ENCODE assay signal across 10 cellular contexts in the genomic region with DNA sequence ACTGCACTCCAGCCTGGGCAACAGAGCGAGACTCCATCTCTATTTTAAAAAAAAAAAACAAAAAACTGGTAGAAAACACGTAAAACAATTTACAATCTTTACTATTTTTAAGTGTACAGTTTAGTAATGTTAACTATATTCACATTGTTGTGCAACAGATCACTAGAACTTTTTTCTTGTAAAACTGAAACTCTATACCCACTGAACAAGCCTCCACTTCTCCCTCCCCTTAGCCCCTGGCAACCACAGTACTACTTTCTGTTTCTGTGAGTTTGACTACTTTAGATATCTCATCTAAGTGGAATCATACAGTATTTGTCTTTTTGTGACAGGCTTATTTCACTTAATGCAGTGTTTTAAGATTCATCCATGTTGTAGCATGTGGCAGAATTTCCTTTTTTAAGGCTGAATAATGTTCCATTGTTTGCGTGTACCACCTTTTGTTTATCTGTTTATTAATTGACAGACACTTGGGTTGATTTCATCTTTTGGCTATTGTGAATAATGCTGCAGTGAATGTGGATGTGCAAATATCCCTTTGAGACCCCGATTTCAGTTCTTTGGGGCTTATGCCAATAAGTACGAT. TPM values are rescaled to one million over a fixed set of nuclear protein-coding genes. Genes with fewer than 3 reads are reported as not detected.
DNase-seq lines count a peak whose midpoint lies in the region; ATAC-seq and TF ChIP-seq lines count a peak whose summit lies in the region.
"Had no signal": no experiment of that assay in that cellular context is flagged by ENCODE, and none has a peak within 500 bp of the region (broad histone marks: within the 10 kb centered on the region; RNA-seq: fewer than 3 reads in every experiment).

No MANE protein-coding gene starts in this region.

- DNase-seq in dedifferentiated amniotic fluid mesenchymal stem cell (ENCODE audit: extremely low spot score): peak; percentile 72
- DNase-seq in thyroid gland: no peak
- no peak for DNase-seq in left cardiac atrium
- DNase-seq in colonic mucosa: no peak
- DNase-seq in prostate gland (ENCODE audit: low spot score): no peak
- DNase-seq: activated gamma-delta T cell treated with Interleukin-2 at 50 U/mL for 16 hours, EL had no signal

- H3K27me3 ChIP-seq in thyroid gland: no peaks in the 10 kb centered on the region
- no peaks in the 10 kb centered on the region for H3K27me3 ChIP-seq in colonic mucosa
- no peaks in the 10 kb centered on the region for H3K27me3 ChIP-seq in prostate gland (replicated peaks; ENCODE audit: insufficient read depth)

- no peaks in the 10 kb centered on the region for H3K9me3 ChIP-seq in thyroid gland
- no peaks in the 10 kb centered on the region for H3K9me3 ChIP-seq in colonic mucosa
- no peaks in the 10 kb centered on the region for H3K9me3 ChIP-seq in prostate gland

- ATAC-seq in GM18508 (IDR thresholded peaks at IDR 0.05; ENCODE audit: insufficient read depth, unreplicated experiment): peak; percentile 78
- ATAC-seq in GM21423 (IDR thresholded peaks at IDR 0.05; ENCODE audit: unreplicated experiment): peak; percentile 78
- peak; percentile 83 for ATAC-seq in HG03439 (IDR thresholded peaks at IDR 0.05; ENCODE audit: unreplicated experiment)
- no peak for ATAC-seq in left cardiac atrium

- intact Hi-C loops in thyroid gland (cut with DNase I): no loop called here
- intact Hi-C loops in left cardiac atrium (cut with DNase I): no loop called here
- intact Hi-C loops in colonic mucosa (cut with DNase I): no loop called here
- intact Hi-C loops in prostate gland (cut with DNase I): no loop called here

- TF ChIP-seq CTCF in thyroid gland (IDR thresholded peaks at IDR 0.05) (no peak), colonic mucosa (IDR thresholded peaks at IDR 0.05) (no peak), prostate gland (IDR thresholded peaks at IDR 0.05) (no peak)

- no peak overlapping the region for H3K9ac ChIP-seq in colonic mucosa (ENCODE audit: low read depth in 2 of 2, low read length in 2 of 2)

- no peak overlapping the region for H3K27ac ChIP-seq in thyroid gland
- no peak overlapping the region for H3K27ac ChIP-seq in colonic mucosa
- H3K27ac ChIP-seq in prostate gland: no peak overlapping the region

- 90 to 95% methylated on average over 5 of the region's 5 CpGs for WGBS in thyroid gland, 2 donors
- 82% methylated on average over 5 of the region's 5 CpGs for WGBS in prostate gland

- no peaks in the 10 kb centered on the region for H3K36me3 ChIP-seq in thyroid gland
- H3K36me3 ChIP-seq in colonic mucosa: no peaks in the 10 kb centered on the region
- no peaks in the 10 kb centered on the region for H3K36me3 ChIP-seq in prostate gland

- H3K4me3 ChIP-seq in thyroid gland (replicated peaks in 1 of 3) (no peak overlapping the region), colonic mucosa (no peak overlapping the region), prostate gland (no peak overlapping the region)

- H3K4me1 ChIP-seq in thyroid gland (no peaks in the 10 kb centered on the region), colonic mucosa (no peaks in the 10 kb centered on the region), prostate gland (replicated peaks) (no peaks in the 10 kb centered on the region)

- TF ChIP-seq POLR2A in thyroid gland (IDR thresholded peaks at IDR 0.05) (no peak), prostate gland (IDR thresholded peaks at IDR 0.05) (no peak)

RNA-seq across cellular contexts. Expression of a gene that starts 10.9 kb away (rescaled TPM):
- total RNA-seq in thyroid gland (10 to 100 TPM; 10.6 to 19.3 (median 12.9) TPM), left cardiac atrium (10 to 100 TPM; 10.4 to 10.8 TPM), colonic mucosa (10 to 100 TPM; 28.0 to 46.5 TPM), prostate gland (10 to 100 TPM; 27.4 to 41.3 TPM)

RNA-seq across cellular contexts. Expression of a gene that starts 23.0 kb away (rescaled TPM):
- 10 to 100 TPM; 32.4 to 98.5 (median 73.3) TPM for total RNA-seq in thyroid gland
- total RNA-seq in left cardiac atrium: 10 to 100 TPM; 25.1 to 26.2 TPM
- 10 to 100 TPM; 35.3 to 39.7 TPM for total RNA-seq in colonic mucosa
- 100 to 1,000 TPM in 1 of 2 donors, 10 to 100 TPM in 1; 94.6 to 104 TPM for total RNA-seq in prostate gland

RNA-seq across cellular contexts. Expression of a gene that starts 32.2 kb away (rescaled TPM):
- total RNA-seq in thyroid gland: 10 to 100 TPM; 27.5 to 58.3 (median 42.5) TPM
- 10 to 100 TPM; 18.2 to 44.9 TPM for total RNA-seq in left cardiac atrium
- total RNA-seq in colonic mucosa: 10 to 100 TPM; 28.3 to 43.1 TPM
- 10 to 100 TPM; 31.8 to 34.2 TPM for total RNA-seq in prostate gland

RNA-seq across cellular contexts. Expression of a gene that starts 39.4 kb away (rescaled TPM):
- total RNA-seq in thyroid gland (10 to 100 TPM; 43.6 to 71.6 (median 54.2) TPM), left cardiac atrium (100 to 1,000 TPM; 108 to 126 TPM), colonic mucosa (10 to 100 TPM in 1 of 2 donors, 1 to 10 TPM in 1; 3.2 to 11.2 TPM), prostate gland (10 to 100 TPM; 38.3 to 92.3 TPM)

RNA-seq across cellular contexts. Expression of a gene that starts 44.3 kb away (rescaled TPM):
- total RNA-seq in thyroid gland (10 to 100 TPM; 29.0 to 49.7 (median 38.1) TPM), left cardiac atrium (10 to 100 TPM; 29.5 to 37.0 TPM), colonic mucosa (10 to 100 TPM; 35.5 to 45.9 TPM), prostate gland (10 to 100 TPM; 53.6 to 87.3 TPM)

Comparison
In these comparisons a context has a peak if more than half of its experiments do, and no peak if none do; other contexts are left out.
1. ATAC-seq: peak in GM18508 (single experiment), GM21423 (single experiment) and HG03439 (single experiment); none in left cardiac atrium (0 of 2).